8 cellular contexts compared by ENCODE assay signal in the genomic region with DNA sequence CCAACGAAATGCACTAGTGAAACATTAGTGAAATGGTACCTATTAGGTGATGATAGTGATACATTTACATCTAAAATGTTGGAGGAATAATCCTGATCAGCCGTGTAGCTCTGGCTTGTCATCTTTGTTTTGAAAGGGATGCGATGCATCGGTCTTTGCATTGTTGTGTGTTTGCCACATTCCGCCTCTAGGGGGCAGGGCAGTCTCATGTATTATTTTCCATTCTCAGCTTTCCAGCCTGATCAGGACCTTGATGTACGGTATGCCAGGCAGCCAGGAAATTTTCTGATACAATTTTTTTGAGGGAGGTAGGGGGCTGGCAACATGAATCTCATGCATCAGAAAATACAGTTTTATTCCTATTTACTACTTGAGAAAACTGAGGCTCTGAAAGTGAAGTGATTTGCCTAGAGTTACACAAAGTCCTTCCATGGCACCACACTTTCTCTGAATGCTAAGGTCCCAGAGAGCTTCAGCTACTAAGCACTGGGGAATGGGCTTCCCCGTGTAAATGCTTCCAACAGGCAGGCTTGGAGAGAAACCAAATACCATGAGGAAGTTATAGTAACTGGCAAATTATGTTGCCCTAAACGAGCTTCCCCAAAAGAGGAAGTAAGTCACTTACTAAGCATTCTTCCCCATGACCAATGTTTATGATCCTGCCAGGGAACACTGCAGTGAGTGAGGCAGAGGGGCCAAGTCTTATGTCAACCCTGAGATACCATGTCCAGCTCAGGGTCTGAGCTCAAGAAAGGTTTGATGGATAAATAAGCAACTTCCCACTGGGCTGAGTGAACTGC. TPM values are rescaled to one million over a fixed set of nuclear protein-coding genes. Genes with fewer than 3 reads are reported as not detected.
A peak's percentile ranks its signal among the peaks of the same experiment; 100 is the strongest.
DNase-seq lines count a peak whose midpoint lies in the region; ATAC-seq and TF ChIP-seq lines count a peak whose summit lies in the region.

No MANE protein-coding gene starts in this region.

- H3K4me2 ChIP-seq in DND-41 (ENCODE audit: insufficient read depth, low read length) (no peak overlapping the region), PC-9 (no peak overlapping the region)

- H3F3A ChIP-seq in PC-9 (ENCODE audit: insufficient read depth, low read depth), result no peaks in the 10 kb centered on the region

- H3K4me1 ChIP-seq in DND-41 (ENCODE audit: insufficient read depth, low read length) (no peaks in the 10 kb centered on the region; the same call in 1 of the 2 replicates), PC-9 (replicated peaks; ENCODE audit: insufficient read depth) (no peaks in the 10 kb centered on the region), neutrophil (ENCODE audit: control insufficient read depth in 1 of 2, insufficient read depth in 1 of 2, low read depth in 1 of 2, low read length in 1 of 2) (peaks cover 14 to 16% of the 10 kb centered on the region in 2 experiments), tibial artery (peaks cover 0 to 8% (median 0%) of the 10 kb centered on the region in 4 donors)

- DNase-seq in DND-41, result peak; percentile 64
- peak; percentile 28 to 65 for DNase-seq in PC-9
- DNase-seq in activated T-helper 1 cell treated with Interleukin-2 at 50 U/mL for 16 hours (ENCODE audit: low read depth), result peak; percentile 39
- DNase-seq in fibroblast of pulmonary artery (ENCODE audit: low read depth), result peak; percentile 57
- peak; percentile 48 to 70 for DNase-seq in tibial artery
- no peak for DNase-seq in NCI-H774 (lab: John Stamatoyannopoulos, UW)

- H3K79me2 ChIP-seq in DND-41 (ENCODE audit: insufficient read depth, low read length) (no peaks in the 10 kb centered on the region), PC-9 (ENCODE audit: low read depth) (no peaks in the 10 kb centered on the region)

- intact Hi-C loops in PC-9 (cut with micrococcal nuclease; ENCODE audit: unreplicated experiment) (loop anchor here (5.0 kb wide), 1 partner anchor 124 kb away; no protein-coding TSS in a partner anchor), tibial artery (cut with DNase I; ENCODE audit: low total_unique reads) (no loop called here)

- H4K20me1 ChIP-seq in DND-41 (ENCODE audit: insufficient read depth, low read length) (no peaks in the 10 kb centered on the region), PC-9 (ENCODE audit: insufficient read depth) (no peaks in the 10 kb centered on the region)

- H3K4me3 ChIP-seq in DND-41 (ENCODE audit: low read depth in 1 of 2, low read length in 2 of 2) (no peak overlapping the region), PC-9 (no peak overlapping the region), fibroblast of pulmonary artery (replicated peaks; ENCODE audit: low read depth, low read length) (no peak overlapping the region), neutrophil (ENCODE audit: low read depth in 1 of 2, low read length in 1 of 2) (peak overlapping the region in 1 of 2 experiments; percentile 8), tibial artery (no peak overlapping the region)

- peak; percentile 83 for TF ChIP-seq CTCF in DND-41 (IDR thresholded peaks at IDR 0.05; ENCODE audit: borderline replicate concordance, extremely low read depth, low read length, poor library complexity, severe bottlenecking)
- peak; percentile 61 for TF ChIP-seq CTCF in PC-9 (conservative IDR thresholded peaks at IDR 0.05)
- TF ChIP-seq CTCF in fibroblast of pulmonary artery (IDR thresholded peaks at IDR 0.05; ENCODE audit: low read length, missing control alignments), result peak; percentile 56
- peak; percentile 75 for TF ChIP-seq CTCF in neutrophil (IDR thresholded peaks at IDR 0.05)
- TF ChIP-seq CTCF in tibial artery (IDR thresholded peaks at IDR 0.05), result peak; percentile 50 to 58

- BruUV-seq in PC-9 (replicated peaks; lab: Mats Ljungman, UMichigan), result no TSS peak

- H3K27ac ChIP-seq in DND-41 (ENCODE audit: low read length), result no peak overlapping the region
- no peak overlapping the region for H3K27ac ChIP-seq in PC-9
- peak overlapping the region; percentile 89 for H3K27ac ChIP-seq in neutrophil
- H3K27ac ChIP-seq in tibial artery, result no peak overlapping the region

- H3K9ac ChIP-seq in DND-41 (ENCODE audit: low read depth, low read length), result no peak overlapping the region

- H3K9me3 ChIP-seq in DND-41 (ENCODE audit: insufficient read depth, low read length, severe bottlenecking) (no peaks in the 10 kb centered on the region), PC-9 (ENCODE audit: insufficient read depth, low read depth) (no peaks in the 10 kb centered on the region), neutrophil (no peaks in the 10 kb centered on the region), tibial artery (no peaks in the 10 kb centered on the region)

- POLR2A ChIA-PET in PC-9 (lab: Charles Lee; ENCODE audit: unreplicated experiment), result no interaction called here

- no peaks in the 10 kb centered on the region for H3K9me2 ChIP-seq in PC-9 (ENCODE audit: insufficient read depth)

- CTCF ChIA-PET in PC-9 (lab: Charles Lee), result interaction anchor here (0.5 to 1.8 kb wide), 10 partner anchors 9 to 373 kb away, joined by 3 to 7 read pairs (median 4); partner anchors contain the start of genes HUWE1 and RIBC1

- ATAC-seq in DND-41 (ENCODE audit: insufficient read depth, low read depth), result peak; percentile 67
- peak; percentile 58 for ATAC-seq in HG02943 (IDR thresholded peaks at IDR 0.05; ENCODE audit: low read depth, unreplicated experiment)

- H3K36me3 ChIP-seq in DND-41 (ENCODE audit: insufficient read depth, low read length) (no peaks in the 10 kb centered on the region), PC-9 (ENCODE audit: low read depth) (no peaks in the 10 kb centered on the region), neutrophil (no peaks in the 10 kb centered on the region), tibial artery (no peaks in the 10 kb centered on the region)

- H3K27me3 ChIP-seq in DND-41 (ENCODE audit: insufficient read depth, low read length, poor library complexity), result no peaks in the 10 kb centered on the region
- no peaks in the 10 kb centered on the region for H3K27me3 ChIP-seq in PC-9 (ENCODE audit: insufficient read depth, low read depth)
- H3K27me3 ChIP-seq in neutrophil, result no peaks in the 10 kb centered on the region
- no peaks in the 10 kb centered on the region for H3K27me3 ChIP-seq in tibial artery

- H2AFZ ChIP-seq in DND-41 (ENCODE audit: low read depth, low read length) (no peak overlapping the region), PC-9 (no peak overlapping the region)

RNA-seq across cellular contexts. Expression of gene IQSEC2, which starts 31.8 kb away (rescaled TPM):
- 45.7 and 49.3 TPM in 2 replicates for total RNA-seq in PC-9 (2021)
